ENCODE assay signal across 26 cellular contexts in the genomic region with DNA sequence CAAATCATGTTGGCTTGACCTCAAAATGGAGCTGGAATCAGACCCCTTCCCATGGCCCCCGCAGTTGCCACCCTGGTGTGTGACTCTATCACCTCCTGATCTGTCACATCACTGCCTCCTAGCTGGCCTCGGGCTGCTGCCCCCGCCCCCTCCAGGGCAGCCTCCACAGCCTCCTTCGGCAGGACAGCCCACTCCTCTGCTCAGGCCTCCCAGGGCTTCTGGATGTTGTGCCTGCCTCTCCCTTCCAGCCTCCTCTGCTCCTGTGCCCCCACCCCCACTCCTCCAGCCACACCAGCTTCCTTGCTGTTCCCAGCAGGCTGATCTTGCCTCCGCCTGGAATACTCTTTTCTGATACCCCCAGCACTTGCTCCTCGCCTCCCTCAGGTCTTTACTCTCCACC.
DNase-seq lines count a peak whose midpoint lies in the region; ATAC-seq, FAIRE-seq and TF ChIP-seq lines count a peak whose summit lies in the region.
"Had no signal": no experiment of that assay in that cellular context is flagged by ENCODE, and none has a peak within 500 bp of the region (broad histone marks: within the 10 kb centered on the region; RNA-seq: fewer than 3 reads in every experiment).

No MANE protein-coding gene starts in this region.

- H3K4me3 ChIP-seq in NT2/D1 (ENCODE audit: insufficient read length, low read depth): no peak overlapping the region
- H3K4me3 ChIP-seq: BLaER1 treated with 17β-estradiol and CSF1 and Interleukin-3, amounts not matched to agents 10 nM and 100 nM; smooth muscle cell; testis had no signal

- H3K27ac ChIP-seq in temporal lobe (ENCODE audit: low read depth, low read length): peak overlapping the region; percentile 42
- H3K27ac ChIP-seq: BLaER1 treated with 17β-estradiol and CSF1 and Interleukin-3, amounts not matched to agents 10 nM and 100 nM; testis had no signal

- ATAC-seq in activated T-cell treated with anti-CD3 and anti-CD28 coated beads, Interleukin-2, amount 50 U/mL, for 4 hours: no peak
- ATAC-seq in memory B cell (ENCODE audit: low read depth): no peak
- ATAC-seq in HG02852 (IDR thresholded peaks at IDR 0.05; ENCODE audit: unreplicated experiment): no peak
- no peak for ATAC-seq in HG03342 (IDR thresholded peaks at IDR 0.05; ENCODE audit: unreplicated experiment)
- ATAC-seq: HCT116, SK-N-SH treated with all-trans-retinoic acid at 6 μM for 48 hours had no signal

- H3K4me1 ChIP-seq in NT2/D1 (ENCODE audit: insufficient read depth, insufficient read length): peaks cover 26% of the 10 kb centered on the region

- DNase-seq in activated T-cell treated with anti-CD3 and anti-CD28 coated beads, Interleukin-2, amount 50 U/mL, for 24 hours: no peak
- DNase-seq in activated T-cell treated with anti-CD3 and anti-CD28 coated beads, Interleukin-2, amount 50 U/mL, for 4 hours: no peak
- DNase-seq in NT2/D1 (ENCODE audit: low read depth, low spot score) (peak; percentile 27), memory B cell (ENCODE audit: low spot score in 2 of 2) (peak in 1 of 2 donors; percentile 9), D721Med (ENCODE audit: insufficient read length, low spot score) (no peak)
- DNase-seq: activated CD4-positive, CD25-positive, alpha-beta regulatory T cell; activated naive CD4-positive, alpha-beta T cell; COR-L47; NCI-H1092 treated with DMSO at 0.1 percent for 48 hours; NCI-H2029 treated with DMSO at 0.1 percent for 48 hours; NCI-H345; NCI-H774; occipital lobe; stimulated activated CD4-positive, alpha-beta T cell treated with anti-CD3 and anti-CD28 coated beads, Interleukin-2, amount 100 ng/mL, for 24 hours; T-helper 9 cell had no signal

- TF ChIP-seq CTCF in D721Med (IDR thresholded peaks at IDR 0.05; ENCODE audit: insufficient read depth, missing control alignments): no peak

- no peaks in the 10 kb centered on the region for H3K27me3 ChIP-seq in NT2/D1 (ENCODE audit: insufficient read depth, insufficient read length)
- H3K27me3 ChIP-seq: BLaER1 treated with 17β-estradiol and CSF1 and Interleukin-3, amounts not matched to agents 10 nM and 100 nM; testis had no signal

- H3K36me3 ChIP-seq in NT2/D1 (ENCODE audit: insufficient read depth, insufficient read length, low read length): no peaks in the 10 kb centered on the region

- no peaks in the 10 kb centered on the region for H3K9me3 ChIP-seq in NT2/D1 (ENCODE audit: insufficient read depth, low read length)
- H3K9me3 ChIP-seq: BLaER1 treated with 17β-estradiol and CSF1 and Interleukin-3, amounts not matched to agents 10 nM and 100 nM; testis had no signal

- H3K4me3 Mint-ChIP-seq in activated T-cell treated with anti-CD3 and anti-CD28 coated beads, Interleukin-2, amount 50 U/mL, for 24 hours: no peak overlapping the region
- no peak overlapping the region for H3K4me3 Mint-ChIP-seq in activated T-cell treated with anti-CD3 and anti-CD28 coated beads, Interleukin-2, amount 50 U/mL, for 4 hours
- H3K4me3 Mint-ChIP-seq in memory B cell: no peak overlapping the region

- H3K36me3 Mint-ChIP-seq in activated T-cell treated with anti-CD3 and anti-CD28 coated beads, Interleukin-2, amount 50 U/mL, for 24 hours (ENCODE audit: low read depth): peaks cover 97% of the 10 kb centered on the region
- peaks cover 40% of the 10 kb centered on the region for H3K36me3 Mint-ChIP-seq in activated T-cell treated with anti-CD3 and anti-CD28 coated beads, Interleukin-2, amount 50 U/mL, for 4 hours (ENCODE audit: insufficient read depth)
- H3K36me3 Mint-ChIP-seq in memory B cell: peaks cover 12% of the 10 kb centered on the region

- H3K4me1 Mint-ChIP-seq in activated T-cell treated with anti-CD3 and anti-CD28 coated beads, Interleukin-2, amount 50 U/mL, for 24 hours (ENCODE audit: low read depth): peaks cover 56% of the 10 kb centered on the region
- H3K4me1 Mint-ChIP-seq in activated T-cell treated with anti-CD3 and anti-CD28 coated beads, Interleukin-2, amount 50 U/mL, for 4 hours (ENCODE audit: low read depth): peaks cover 35% of the 10 kb centered on the region
- peaks cover 29% of the 10 kb centered on the region for H3K4me1 Mint-ChIP-seq in memory B cell

- H3K27ac Mint-ChIP-seq in activated T-cell treated with anti-CD3 and anti-CD28 coated beads, Interleukin-2, amount 50 U/mL, for 24 hours: peak overlapping the region; percentile 75
- H3K27ac Mint-ChIP-seq in memory B cell: peak overlapping the region; percentile 28

- no peak overlapping the region for H3K9ac ChIP-seq in NT2/D1 (ENCODE audit: insufficient read length, low read depth)
- H3K9ac ChIP-seq: BLaER1 treated with 17β-estradiol and CSF1 and Interleukin-3, amounts not matched to agents 10 nM and 100 nM had no signal

- no peak for FAIRE-seq in D721Med (lab: Jason Lieb, UNC)
- FAIRE-seq: bronchial epithelial cell, endometrium, islet of Langerhans had no signal

- H3K9me3 Mint-ChIP-seq in activated T-cell treated with anti-CD3 and anti-CD28 coated beads, Interleukin-2, amount 50 U/mL, for 24 hours: no peaks in the 10 kb centered on the region
- H3K9me3 Mint-ChIP-seq in activated T-cell treated with anti-CD3 and anti-CD28 coated beads, Interleukin-2, amount 50 U/mL, for 4 hours: no peaks in the 10 kb centered on the region
- H3K9me3 Mint-ChIP-seq in memory B cell: no peaks in the 10 kb centered on the region

- no peaks in the 10 kb centered on the region for H3K27me3 Mint-ChIP-seq in activated T-cell treated with anti-CD3 and anti-CD28 coated beads, Interleukin-2, amount 50 U/mL, for 24 hours
- no peaks in the 10 kb centered on the region for H3K27me3 Mint-ChIP-seq in activated T-cell treated with anti-CD3 and anti-CD28 coated beads, Interleukin-2, amount 50 U/mL, for 4 hours (ENCODE audit: low read depth)
- no peaks in the 10 kb centered on the region for H3K27me3 Mint-ChIP-seq in memory B cell
